1 cellular context compared by ENCODE assay signal in the genomic region with DNA sequence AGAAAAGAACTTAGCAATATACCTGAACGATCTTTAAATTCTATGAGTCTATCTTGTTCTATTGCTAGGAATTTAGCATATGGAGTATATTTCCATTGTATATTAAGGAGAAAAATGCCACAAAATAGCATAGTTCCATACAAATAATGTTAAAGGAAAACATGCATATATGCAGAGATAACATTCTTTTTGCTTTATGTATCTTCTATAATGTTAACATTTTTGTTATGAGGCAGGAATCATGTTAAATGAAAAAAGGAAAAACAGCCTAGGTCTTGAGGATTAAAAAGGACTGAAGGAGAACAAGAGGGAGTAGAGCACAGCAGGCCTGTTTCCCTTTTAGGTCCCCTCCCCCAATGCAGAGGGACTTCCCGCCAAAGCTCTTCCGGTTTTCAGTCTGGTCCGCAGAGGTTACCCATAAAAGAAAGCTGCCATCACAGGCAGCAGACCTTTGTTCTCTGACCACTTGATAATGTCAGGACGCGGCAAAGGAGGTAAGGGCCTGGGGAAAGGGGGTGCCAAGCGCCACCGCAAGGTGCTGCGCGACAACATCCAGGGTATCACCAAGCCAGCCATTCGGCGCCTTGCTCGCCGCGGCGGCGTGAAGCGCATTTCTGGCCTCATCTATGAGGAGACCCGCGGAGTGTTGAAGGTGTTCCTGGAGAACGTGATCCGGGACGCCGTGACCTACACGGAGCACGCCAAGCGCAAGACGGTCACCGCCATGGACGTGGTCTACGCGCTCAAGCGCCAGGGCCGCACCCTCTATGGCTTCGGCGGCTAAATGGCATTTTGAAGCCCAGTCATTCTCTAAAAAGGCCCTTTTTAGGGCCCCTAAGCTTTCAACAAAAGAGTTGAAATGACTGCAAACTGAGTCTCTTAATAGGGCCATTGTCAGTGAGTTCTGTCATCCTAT.
TF ChIP-seq lines count a peak whose summit lies in the region.

No MANE protein-coding gene starts in this region.

TF ChIP-seq in K562, 482 proteins besides CTCF, POLR2A, EP300 and RAD21 (continued from another document and continues in another):
- TF ChIP-seq ARID4B (CRISPR knock-in tag; IDR thresholded peaks at IDR 0.05) (peak; percentile 91), ZNF655 (CRISPR knock-in tag; IDR thresholded peaks at IDR 0.05) (peak; percentile 7; the same call in 1 of the 2 replicates), MTA2 (IDR thresholded peaks at IDR 0.05; ENCODE audit: low read depth) (no peak), SNAPC5 (CRISPR knock-in tag; IDR thresholded peaks at IDR 0.05) (no peak), ZBTB17 (CRISPR knock-in tag; IDR thresholded peaks at IDR 0.05) (peak; percentile 81; the same call in 1 of the 2 replicates), HMGN3 (IDR thresholded peaks at IDR 0.05; ENCODE audit: borderline replicate concordance, extremely low read depth, insufficient read length, low read depth, low read length) (peak; percentile 98), POLR2AphosphoS5 (IDR thresholded peaks at IDR 0.05; ENCODE audit: control insufficient read depth, insufficient read depth, low read depth, low read length) (peak; percentile 97), ZNF121 (CRISPR knock-in tag; conservative IDR thresholded peaks at IDR 0.05) (no peak), TCF7 (IDR thresholded peaks at IDR 0.05; ENCODE audit: borderline replicate concordance) (peak; percentile 70; the same call in 1 of the 2 replicates), NCOA1 (IDR thresholded peaks at IDR 0.05; ENCODE audit: low read depth) (peak; percentile 57; the same call in 1 of the 2 replicates), ZNF212 (CRISPR knock-in tag; IDR thresholded peaks at IDR 0.05) (no peak; the same call in 1 of the 2 replicates), NR4A1 (CRISPR knock-in tag; IDR thresholded peaks at IDR 0.05) (0 out of 2 replicates have a peak, but pooled peaks have one; percentile 73), NR4A1 (tag; IDR thresholded peaks at IDR 0.05) (peak; percentile 83; the same call in 1 of the 2 replicates), ELF2 (CRISPR knock-in tag; IDR thresholded peaks at IDR 0.05) (peak; percentile 76; the same call in 1 of the 2 replicates), RBM15 (IDR thresholded peaks at IDR 0.05; ENCODE audit: insufficient read depth, low read length) (no peak), SAFB (IDR thresholded peaks at IDR 0.05; ENCODE audit: borderline replicate concordance, low read depth, low read length) (no peak), RCOR1 (IDR thresholded peaks at IDR 0.05; ENCODE audit: borderline replicate concordance in 1 of 2, low read depth in 2 of 2, low read length in 2 of 2) (peak in 1 of 2 experiments; percentile 64; a peak in 2 of 4 replicates), ZBTB5 (IDR thresholded peaks at IDR 0.05) (peak; percentile 100), NFRKB (IDR thresholded peaks at IDR 0.05; ENCODE audit: low read depth) (peak; percentile 92), ZNF253 (CRISPR knock-in tag; conservative IDR thresholded peaks at IDR 0.05) (no peak), BCLAF1 (IDR thresholded peaks at IDR 0.05; ENCODE audit: borderline replicate concordance in 1 of 2, control insufficient read depth in 1 of 2, low read depth in 2 of 2, low read length in 1 of 2) (peak; percentile 23 to 95; a peak in 3 of 4 replicates), YBX1 (IDR thresholded peaks at IDR 0.05) (no peak), OTX1 (CRISPR knock-in tag; IDR thresholded peaks at IDR 0.05) (peak; percentile 90), GTF3C2 (IDR thresholded peaks at IDR 0.05; ENCODE audit: borderline replicate concordance, extremely low read depth, insufficient read length) (no peak), NEUROD1 (IDR thresholded peaks at IDR 0.05; ENCODE audit: borderline replicate concordance, low read depth, low read length, partially characterized antibody) (peak; percentile 83), BRCA1 (IDR thresholded peaks at IDR 0.05) (no peak), BRCA1 (CRISPR knock-in tag; IDR thresholded peaks at IDR 0.05) (peak; percentile 95; the same call in 1 of the 2 replicates)
- TF ChIP-seq, protein P1, sequence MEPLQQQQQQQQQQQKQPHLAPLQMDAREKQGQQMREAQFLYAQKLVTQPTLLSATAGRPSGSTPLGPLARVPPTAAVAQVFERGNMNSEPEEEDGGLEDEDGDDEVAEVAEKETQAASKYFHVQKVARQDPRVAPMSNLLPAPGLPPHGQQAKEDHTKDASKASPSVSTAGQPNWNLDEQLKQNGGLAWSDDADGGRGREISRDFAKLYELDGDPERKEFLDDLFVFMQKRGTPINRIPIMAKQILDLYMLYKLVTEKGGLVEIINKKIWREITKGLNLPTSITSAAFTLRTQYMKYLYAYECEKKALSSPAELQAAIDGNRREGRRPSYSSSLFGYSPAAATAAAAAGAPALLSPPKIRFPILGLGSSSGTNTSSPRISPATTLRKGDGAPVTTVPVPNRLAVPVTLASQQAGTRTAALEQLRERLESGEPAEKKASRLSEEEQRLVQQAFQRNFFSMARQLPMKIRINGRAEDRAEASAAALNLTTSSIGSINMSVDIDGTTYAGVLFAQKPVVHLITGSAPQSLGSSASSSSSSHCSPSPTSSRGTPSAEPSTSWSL (CRISPR knock-in tag; IDR thresholded peaks at IDR 0.05; ENCODE audit: borderline replicate concordance), result 0 out of 2 replicates have a peak, but pooled peaks have one; percentile 13
- TF ChIP-seq, protein P2, sequence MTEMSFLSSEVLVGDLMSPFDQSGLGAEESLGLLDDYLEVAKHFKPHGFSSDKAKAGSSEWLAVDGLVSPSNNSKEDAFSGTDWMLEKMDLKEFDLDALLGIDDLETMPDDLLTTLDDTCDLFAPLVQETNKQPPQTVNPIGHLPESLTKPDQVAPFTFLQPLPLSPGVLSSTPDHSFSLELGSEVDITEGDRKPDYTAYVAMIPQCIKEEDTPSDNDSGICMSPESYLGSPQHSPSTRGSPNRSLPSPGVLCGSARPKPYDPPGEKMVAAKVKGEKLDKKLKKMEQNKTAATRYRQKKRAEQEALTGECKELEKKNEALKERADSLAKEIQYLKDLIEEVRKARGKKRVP (CRISPR knock-in tag; IDR thresholded peaks at IDR 0.05), result peak; percentile 69
- TF ChIP-seq, protein P3, sequence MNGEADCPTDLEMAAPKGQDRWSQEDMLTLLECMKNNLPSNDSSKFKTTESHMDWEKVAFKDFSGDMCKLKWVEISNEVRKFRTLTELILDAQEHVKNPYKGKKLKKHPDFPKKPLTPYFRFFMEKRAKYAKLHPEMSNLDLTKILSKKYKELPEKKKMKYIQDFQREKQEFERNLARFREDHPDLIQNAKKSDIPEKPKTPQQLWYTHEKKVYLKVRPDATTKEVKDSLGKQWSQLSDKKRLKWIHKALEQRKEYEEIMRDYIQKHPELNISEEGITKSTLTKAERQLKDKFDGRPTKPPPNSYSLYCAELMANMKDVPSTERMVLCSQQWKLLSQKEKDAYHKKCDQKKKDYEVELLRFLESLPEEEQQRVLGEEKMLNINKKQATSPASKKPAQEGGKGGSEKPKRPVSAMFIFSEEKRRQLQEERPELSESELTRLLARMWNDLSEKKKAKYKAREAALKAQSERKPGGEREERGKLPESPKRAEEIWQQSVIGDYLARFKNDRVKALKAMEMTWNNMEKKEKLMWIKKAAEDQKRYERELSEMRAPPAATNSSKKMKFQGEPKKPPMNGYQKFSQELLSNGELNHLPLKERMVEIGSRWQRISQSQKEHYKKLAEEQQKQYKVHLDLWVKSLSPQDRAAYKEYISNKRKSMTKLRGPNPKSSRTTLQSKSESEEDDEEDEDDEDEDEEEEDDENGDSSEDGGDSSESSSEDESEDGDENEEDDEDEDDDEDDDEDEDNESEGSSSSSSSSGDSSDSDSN (IDR thresholded peaks at IDR 0.05; ENCODE audit: borderline replicate concordance in 1 of 2, low read depth in 2 of 2, low read length in 2 of 2), result no peak
